Comparison of ENCODE assay signal across 13 cellular contexts in genomic region chr12:96886998-96887677, GRCh38. TPM values are rescaled to one million over a fixed set of nuclear protein-coding genes. Genes with fewer than 3 reads are reported as not detected.
DNase-seq lines count a peak whose midpoint lies in the region; ATAC-seq and TF ChIP-seq lines count a peak whose summit lies in the region.
"Had no signal": no experiment of that assay in that cellular context is flagged by ENCODE, and none has a peak within 500 bp of the region (broad histone marks: within the 10 kb centered on the region; RNA-seq: fewer than 3 reads in every experiment).

No MANE protein-coding gene starts in this region.

- 38 to 46% methylated on average over 4 of the region's 4 CpGs for whole genome bisulfite sequencing in testis, 2 donors
- 77% methylated on average over 4 of the region's 4 CpGs for WGBS in suprapubic skin

- H3K27me3 ChIP-seq in left ventricle myocardium inferior (ENCODE audit: low read depth) (peaks cover 4% of the 10 kb centered on the region), testis (no peaks in the 10 kb centered on the region), suprapubic skin (no peaks in the 10 kb centered on the region)

- H3K36me3 Mint-ChIP-seq in activated naive CD4-positive, alpha-beta T cell treated with anti-CD3 and anti-CD28 coated beads, Interleukin-2, amount 10 ng/mL, durations not matched to agents 7 days and 5 days, result no peaks in the 10 kb centered on the region
- H3K36me3 Mint-ChIP-seq: activated naive CD4-positive, alpha-beta T cell treated with anti-CD3 and anti-CD28 coated beads, Interleukin-2, amount 50 U/mL, for 72 hours had no signal

- TF ChIP-seq POLR2A in testis (IDR thresholded peaks at IDR 0.05), result no peak
- TF ChIP-seq POLR2A in suprapubic skin (IDR thresholded peaks at IDR 0.05), result no peak

- no peaks in the 10 kb centered on the region for H3K9me3 Mint-ChIP-seq in activated naive CD4-positive, alpha-beta T cell treated with anti-CD3 and anti-CD28 coated beads, Interleukin-2, amount 10 ng/mL, durations not matched to agents 7 days and 5 days
- H3K9me3 Mint-ChIP-seq: activated naive CD4-positive, alpha-beta T cell treated with anti-CD3 and anti-CD28 coated beads, Interleukin-2, amount 50 U/mL, for 72 hours had no signal

- peak; percentile 51 to 67 for ATAC-seq in left cardiac atrium
- no peak for ATAC-seq in GM21367 (IDR thresholded peaks at IDR 0.05; ENCODE audit: unreplicated experiment)
- ATAC-seq: A549; activated naive CD4-positive, alpha-beta T cell treated with anti-CD3 and anti-CD28 coated beads, Interleukin-2, amount 50 U/mL, for 72 hours had no signal

- CTCF ChIA-PET in activated naive CD4-positive, alpha-beta T cell treated with anti-CD3 and anti-CD28 coated beads, Interleukin-2, amount 10 ng/mL, durations not matched to agents 7 days and 5 days (lab: Charles Lee), result no interaction called here

- DNase-seq in left cardiac atrium, result peak; percentile 37
- DNase-seq in left ventricle myocardium inferior, result no peak
- peak; percentile 56 to 92 for DNase-seq in cardiac fibroblast (ENCODE audit: low read depth in 2 of 2)
- peak; percentile 25 for DNase-seq in left kidney (ENCODE audit: low read depth, low spot score)
- DNase-seq in testis, result peak; percentile 54
- DNase-seq in suprapubic skin (ENCODE audit: low spot score in 2 of 2), result no peak
- no peak for DNase-seq in activated naive CD4-positive, alpha-beta T cell treated with anti-CD3 and anti-CD28 coated beads, Interleukin-2, amount 10 ng/mL, durations not matched to agents 7 days and 5 days
- DNase-seq: foreskin melanocyte, Kasumi-1, NCI-H1930 had no signal

- H3K27me3 Mint-ChIP-seq in activated naive CD4-positive, alpha-beta T cell treated with anti-CD3 and anti-CD28 coated beads, Interleukin-2, amount 10 ng/mL, durations not matched to agents 7 days and 5 days, result peaks cover 13% of the 10 kb centered on the region

- TF ChIP-seq CTCF in left ventricle myocardium inferior (IDR thresholded peaks at IDR 0.05; ENCODE audit: borderline replicate concordance) (no peak), cardiac fibroblast (IDR thresholded peaks at IDR 0.05; ENCODE audit: low read depth, low read length) (no peak), testis (IDR thresholded peaks at IDR 0.05) (no peak), suprapubic skin (IDR thresholded peaks at IDR 0.05) (no peak)

- H3K4me1 ChIP-seq in left ventricle myocardium inferior (peaks cover 5% of the 10 kb centered on the region), testis (peaks cover 8% of the 10 kb centered on the region), suprapubic skin (no peaks in the 10 kb centered on the region)

- H3K9me3 ChIP-seq in left ventricle myocardium inferior (replicated peaks), result no peaks in the 10 kb centered on the region
- no peaks in the 10 kb centered on the region for H3K9me3 ChIP-seq in testis
- no peaks in the 10 kb centered on the region for H3K9me3 ChIP-seq in suprapubic skin
- H3K9me3 ChIP-seq: A549 had no signal

- no peak overlapping the region for H3K4me3 Mint-ChIP-seq in activated naive CD4-positive, alpha-beta T cell treated with anti-CD3 and anti-CD28 coated beads, Interleukin-2, amount 10 ng/mL, durations not matched to agents 7 days and 5 days

- no peak for TF ChIP-seq EP300 in suprapubic skin (IDR thresholded peaks at IDR 0.05)

- no peaks in the 10 kb centered on the region for H3K4me1 Mint-ChIP-seq in activated naive CD4-positive, alpha-beta T cell treated with anti-CD3 and anti-CD28 coated beads, Interleukin-2, amount 10 ng/mL, durations not matched to agents 7 days and 5 days

- no peak overlapping the region for H3K27ac ChIP-seq in left ventricle myocardium inferior (replicated peaks)
- H3K27ac ChIP-seq in testis, result no peak overlapping the region
- no peak overlapping the region for H3K27ac ChIP-seq in suprapubic skin
- H3K27ac ChIP-seq: A549 had no signal

- H3K36me3 ChIP-seq in left ventricle myocardium inferior (no peaks in the 10 kb centered on the region), testis (ENCODE audit: low read depth, missing control alignments) (no peaks in the 10 kb centered on the region), suprapubic skin (no peaks in the 10 kb centered on the region)

- H3K4me3 ChIP-seq in left ventricle myocardium inferior (no peak overlapping the region), cardiac fibroblast (replicated peaks in 1 of 2; ENCODE audit: low read depth in 2 of 2, low read length in 2 of 2) (no peak overlapping the region), testis (no peak overlapping the region), suprapubic skin (no peak overlapping the region)
- H3K4me3 ChIP-seq: A549 had no signal

- H3K27ac Mint-ChIP-seq in activated naive CD4-positive, alpha-beta T cell treated with anti-CD3 and anti-CD28 coated beads, Interleukin-2, amount 10 ng/mL, durations not matched to agents 7 days and 5 days, result no peak overlapping the region
- H3K27ac Mint-ChIP-seq: activated naive CD4-positive, alpha-beta T cell treated with anti-CD3 and anti-CD28 coated beads, Interleukin-2, amount 50 U/mL, for 72 hours had no signal

- intact Hi-C loops in left cardiac atrium (cut with DNase I) (no loop called here), left ventricle myocardium inferior (cut with micrococcal nuclease) (no loop called here), testis (cut with DNase I; ENCODE audit: low total_unique reads) (no loop called here)

RNA-seq across cellular contexts. Expression of gene NEDD1, which starts 19.9 kb away (rescaled TPM):
- total RNA-seq in left cardiac atrium (10 to 100 TPM; 11.0 to 12.7 TPM), left ventricle myocardium inferior (15.2 TPM), testis (10 to 100 TPM; 24.3 to 29.4 TPM), suprapubic skin (10 to 100 TPM; 11.8 to 16.3 (median 14.5) TPM)
- polyA plus RNA-seq in testis (ENCODE audit: insufficient read depth, low read depth, low replicate concordance), result 29.6 TPM

Comparison
In these comparisons a context has a peak if more than half of its experiments do, and no peak if none do; other contexts are left out.
1. DNase-seq: peak in left cardiac atrium (single experiment), cardiac fibroblast (2 of 2), left kidney (single experiment) and testis (single experiment); none in left ventricle myocardium inferior (single experiment), suprapubic skin (0 of 2) and activated naive CD4-positive, alpha-beta T cell treated with anti-CD3 and anti-CD28 coated beads, Interleukin-2, amount 10 ng/mL, durations not matched to agents 7 days and 5 days (single experiment).